ENCODE assay signal across 1 cellular context in genomic region chr13:22596157-22596863, GRCh38.
TF ChIP-seq lines count a peak whose summit lies in the region.

No MANE protein-coding gene starts in this region.

TF ChIP-seq in HepG2, 621 proteins besides CTCF, POLR2A, EP300 and RAD21 (continued from another document):
- TF ChIP-seq, protein P1, sequence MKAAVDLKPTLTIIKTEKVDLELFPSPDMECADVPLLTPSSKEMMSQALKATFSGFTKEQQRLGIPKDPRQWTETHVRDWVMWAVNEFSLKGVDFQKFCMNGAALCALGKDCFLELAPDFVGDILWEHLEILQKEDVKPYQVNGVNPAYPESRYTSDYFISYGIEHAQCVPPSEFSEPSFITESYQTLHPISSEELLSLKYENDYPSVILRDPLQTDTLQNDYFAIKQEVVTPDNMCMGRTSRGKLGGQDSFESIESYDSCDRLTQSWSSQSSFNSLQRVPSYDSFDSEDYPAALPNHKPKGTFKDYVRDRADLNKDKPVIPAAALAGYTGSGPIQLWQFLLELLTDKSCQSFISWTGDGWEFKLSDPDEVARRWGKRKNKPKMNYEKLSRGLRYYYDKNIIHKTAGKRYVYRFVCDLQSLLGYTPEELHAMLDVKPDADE (CRISPR knock-in tag; IDR thresholded peaks at IDR 0.05), result no peak
- TF ChIP-seq SMYD3 (CRISPR knock-in tag; IDR thresholded peaks at IDR 0.05) (no peak), MBNL3 (CRISPR knock-in tag; conservative IDR thresholded peaks at IDR 0.05) (no peak), ZFP36L1 (CRISPR knock-in tag; IDR thresholded peaks at IDR 0.05) (no peak), ZNF230 (CRISPR knock-in tag; IDR thresholded peaks at IDR 0.05) (no peak)
- TF ChIP-seq, protein P2, sequence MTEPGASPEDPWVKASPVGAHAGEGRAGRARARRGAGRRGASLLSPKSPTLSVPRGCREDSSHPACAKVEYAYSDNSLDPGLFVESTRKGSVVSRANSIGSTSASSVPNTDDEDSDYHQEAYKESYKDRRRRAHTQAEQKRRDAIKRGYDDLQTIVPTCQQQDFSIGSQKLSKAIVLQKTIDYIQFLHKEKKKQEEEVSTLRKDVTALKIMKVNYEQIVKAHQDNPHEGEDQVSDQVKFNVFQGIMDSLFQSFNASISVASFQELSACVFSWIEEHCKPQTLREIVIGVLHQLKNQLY (CRISPR knock-in tag; IDR thresholded peaks at IDR 0.05), result no peak
TF ChIP-seq in HepG2: peak in this region for 0.
